11 cellular contexts compared by ENCODE assay signal in genomic region chr7:55279080-55279845, GRCh38.
DNase-seq lines count a peak whose midpoint lies in the region; TF ChIP-seq lines count a peak whose summit lies in the region.
"Had no signal": no experiment of that assay in that cellular context is flagged by ENCODE, and none has a peak within 500 bp of the region (broad histone marks: within the 10 kb centered on the region; RNA-seq: fewer than 3 reads in every experiment).

No MANE protein-coding gene starts in this region.

- H3K27ac ChIP-seq in neural progenitor cell (no peak overlapping the region), Karpas-422 (ENCODE audit: low read length) (no peak overlapping the region)
- H3K27ac ChIP-seq: KMS-11 had no signal

- H3K9me2 ChIP-seq in Karpas-422 (replicated peaks; ENCODE audit: insufficient read depth, low read length), result no peaks in the 10 kb centered on the region

- no peaks in the 10 kb centered on the region for H3K4me1 Mint-ChIP-seq in endothelial cell (ENCODE audit: unreplicated experiment)
- H3K4me1 Mint-ChIP-seq in neural progenitor cell, result peaks cover 2% of the 10 kb centered on the region

- H3K4me3 Mint-ChIP-seq in endothelial cell (ENCODE audit: unreplicated experiment) (no peak overlapping the region), neural progenitor cell (no peak overlapping the region)

- H3K9ac ChIP-seq in NT2/D1 (ENCODE audit: insufficient read length, low read depth) (peak overlapping the region; percentile 32), neural progenitor cell (no peak overlapping the region), Karpas-422 (ENCODE audit: low read length) (no peak overlapping the region)
- H3K9ac ChIP-seq: KMS-11 had no signal

- H3K9me3 Mint-ChIP-seq in endothelial cell (ENCODE audit: unreplicated experiment) (no peaks in the 10 kb centered on the region), neural progenitor cell (no peaks in the 10 kb centered on the region)

- H3K27me3 ChIP-seq in NT2/D1 (ENCODE audit: insufficient read depth, insufficient read length) (no peaks in the 10 kb centered on the region), neural progenitor cell (no peaks in the 10 kb centered on the region), Karpas-422 (ENCODE audit: low read length) (no peaks in the 10 kb centered on the region)
- H3K27me3 ChIP-seq: BE2C had no signal

- H2AFZ ChIP-seq in neural progenitor cell (replicated peaks) (no peak overlapping the region), Karpas-422 (ENCODE audit: low read length) (no peak overlapping the region)

- H3K36me3 Mint-ChIP-seq in endothelial cell (ENCODE audit: low read depth, unreplicated experiment), result peaks cover 4% of the 10 kb centered on the region
- no peaks in the 10 kb centered on the region for H3K36me3 Mint-ChIP-seq in neural progenitor cell

- H3K4me2 ChIP-seq in neural progenitor cell (no peak overlapping the region), Karpas-422 (ENCODE audit: low read depth, low read length, poor library complexity, severe bottlenecking) (no peak overlapping the region)
- H3K4me2 ChIP-seq: KMS-11 had no signal

- TF ChIP-seq CTCF in endothelial cell (IDR thresholded peaks at IDR 0.05; ENCODE audit: unreplicated experiment) (no peak), neural progenitor cell (IDR thresholded peaks at IDR 0.05) (no peak)

- no peak overlapping the region for H3K4me3 ChIP-seq in NT2/D1 (ENCODE audit: insufficient read length, low read depth)
- no peak overlapping the region for H3K4me3 ChIP-seq in neural progenitor cell
- H3K4me3 ChIP-seq in Karpas-422 (ENCODE audit: low read length), result no peak overlapping the region
- H3K4me3 ChIP-seq: HAP-1 had no signal

- DNase-seq in AG20443 (ENCODE audit: low spot score) (peak; percentile 7), NT2/D1 (ENCODE audit: low read depth, low spot score) (no peak), endothelial cell (ENCODE audit: low spot score) (no peak), neural progenitor cell (ENCODE audit: low spot score) (no peak), Karpas-422 (no peak), nucleus accumbens (lab: John Stamatoyannopoulos, UW) (no peak)
- no peak for DNase-seq in activated effector memory CD4-positive, alpha-beta T cell treated with anti-CD3 and anti-CD28 coated beads, Interleukin-2, amount 50 U/mL, for 16 hours
- DNase-seq: Right ventricle myocardium superior had no signal

- H3K27me3 Mint-ChIP-seq in endothelial cell (ENCODE audit: unreplicated experiment) (peaks cover 5% of the 10 kb centered on the region), neural progenitor cell (ENCODE audit: insufficient read depth, low read depth) (peaks cover 6% of the 10 kb centered on the region)

- H3F3A ChIP-seq in neural progenitor cell (ENCODE audit: low read depth), result no peaks in the 10 kb centered on the region

- H3K4me1 ChIP-seq in NT2/D1 (ENCODE audit: insufficient read depth, insufficient read length) (no peaks in the 10 kb centered on the region), neural progenitor cell (no peaks in the 10 kb centered on the region), Karpas-422 (ENCODE audit: low read length) (no peaks in the 10 kb centered on the region)
- H3K4me1 ChIP-seq: BE2C, HAP-1 had no signal

- no peaks in the 10 kb centered on the region for H3K9me3 ChIP-seq in NT2/D1 (ENCODE audit: insufficient read depth, low read length)
- H3K9me3 ChIP-seq in neural progenitor cell (ENCODE audit: low read depth), result no peaks in the 10 kb centered on the region
- no peaks in the 10 kb centered on the region for H3K9me3 ChIP-seq in Karpas-422 (ENCODE audit: low read length)
- H3K9me3 ChIP-seq: BE2C, HAP-1 had no signal

- H3K27ac Mint-ChIP-seq in endothelial cell (ENCODE audit: unreplicated experiment) (peak overlapping the region; percentile 9), neural progenitor cell (peak overlapping the region; percentile 64)

- H3K36me3 ChIP-seq in NT2/D1 (ENCODE audit: insufficient read depth, insufficient read length, low read length), result no peaks in the 10 kb centered on the region
- no peaks in the 10 kb centered on the region for H3K36me3 ChIP-seq in neural progenitor cell
- no peaks in the 10 kb centered on the region for H3K36me3 ChIP-seq in Karpas-422 (ENCODE audit: insufficient read depth, low read length)
- H3K36me3 ChIP-seq: BE2C, HAP-1 had no signal

- no peaks in the 10 kb centered on the region for H3K79me2 ChIP-seq in neural progenitor cell (ENCODE audit: low read depth)
- no peaks in the 10 kb centered on the region for H3K79me2 ChIP-seq in Karpas-422 (ENCODE audit: low read length)

- H4K20me1 ChIP-seq in neural progenitor cell (ENCODE audit: low read depth) (no peaks in the 10 kb centered on the region), Karpas-422 (ENCODE audit: insufficient read depth, low read depth, low read length) (no peaks in the 10 kb centered on the region)
